In the genomic region with DNA sequence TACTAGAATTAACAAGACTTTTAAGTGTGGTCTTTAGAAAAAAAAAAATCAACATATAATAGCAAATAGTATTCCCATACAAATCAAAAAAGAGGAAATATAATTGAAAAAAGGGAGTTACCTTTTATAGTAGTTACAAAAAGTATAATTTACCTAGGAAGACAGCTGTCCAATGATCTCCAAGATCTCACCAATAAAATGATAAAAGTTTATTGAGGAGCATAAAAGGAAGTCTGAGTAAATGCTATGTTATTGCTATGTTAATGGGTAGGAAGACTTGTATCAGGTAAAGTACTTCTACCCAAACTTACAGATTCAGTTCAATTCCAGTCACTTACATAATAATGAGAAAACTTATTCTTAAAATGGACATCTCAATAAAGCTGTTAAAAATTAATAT, we compare ENCODE assay signal across 7 cellular contexts.
"Had no signal": no experiment of that assay in that cellular context is flagged by ENCODE, and none has a peak within 500 bp of the region (broad histone marks: within the 10 kb centered on the region; RNA-seq: fewer than 3 reads in every experiment).

No MANE protein-coding gene starts in this region.

- ATAC-seq: GM23338 had no signal

- DNase-seq: H9, HCEC 1CT, KBM-7 had no signal

- H3K4me3 ChIP-seq: GM23338 had no signal

- FAIRE-seq: H1, H54, HTR-8/SVneo had no signal
